Comparison of ENCODE assay signal across 1 cellular context in the genomic region with DNA sequence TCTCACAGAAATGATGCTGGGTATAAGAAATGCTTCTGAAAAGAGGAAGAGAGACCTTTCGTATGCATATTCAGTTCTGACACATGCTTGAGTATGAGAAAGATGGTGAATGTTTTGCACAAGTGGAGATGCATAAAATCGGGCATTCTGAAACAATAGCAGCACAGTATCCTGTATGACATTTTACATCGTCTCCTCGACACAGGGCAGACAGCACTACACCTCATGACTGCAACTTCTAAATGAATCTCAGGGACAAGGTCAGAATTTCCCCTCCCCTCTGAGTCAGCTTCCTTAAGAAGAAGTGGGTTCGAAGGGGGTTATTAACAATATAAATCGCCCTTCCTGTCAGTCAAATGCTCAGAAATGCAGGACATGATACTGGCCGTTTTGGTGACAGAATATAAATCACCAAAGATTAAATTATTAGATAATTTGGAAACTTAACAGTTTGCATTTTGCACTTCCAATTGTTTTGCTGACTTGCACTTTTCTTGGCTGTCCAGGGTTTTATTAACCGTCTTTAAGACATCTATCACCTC.
TF ChIP-seq lines count a peak whose summit lies in the region.

No MANE protein-coding gene starts in this region.

TF ChIP-seq in GM12878, 131 proteins besides CTCF, POLR2A, EP300 and RAD21:
- TF ChIP-seq, protein P1, sequence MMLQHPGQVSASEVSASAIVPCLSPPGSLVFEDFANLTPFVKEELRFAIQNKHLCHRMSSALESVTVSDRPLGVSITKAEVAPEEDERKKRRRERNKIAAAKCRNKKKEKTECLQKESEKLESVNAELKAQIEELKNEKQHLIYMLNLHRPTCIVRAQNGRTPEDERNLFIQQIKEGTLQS (IDR thresholded peaks at IDR 0.05; ENCODE audit: borderline replicate concordance, extremely low read depth, low read depth, low read length), result no peak
- TF ChIP-seq SPI1 (IDR thresholded peaks at IDR 0.05; ENCODE audit: borderline replicate concordance, insufficient read depth, low read depth, low read length) (peak; percentile 89), CREB1 (IDR thresholded peaks at IDR 0.05; ENCODE audit: low read depth) (0 out of 2 replicates have a peak, but pooled peaks have one; percentile 26), HCFC1 (IDR thresholded peaks at IDR 0.05; ENCODE audit: low read length) (no peak), POU2F2 (IDR thresholded peaks at IDR 0.05; ENCODE audit: borderline replicate concordance, low read depth, low read length) (peak; percentile 97; the same call in 2 of the 3 replicates), JUNB (IDR thresholded peaks at IDR 0.05) (0 out of 2 replicates have a peak, but pooled peaks have one; percentile 13), ZNF217 (IDR thresholded peaks at IDR 0.05) (no peak), TARDBP (IDR thresholded peaks at IDR 0.05; ENCODE audit: borderline replicate concordance) (no peak), EGR1 (IDR thresholded peaks at IDR 0.05; ENCODE audit: borderline replicate concordance in 1 of 2, low read depth in 2 of 2, low read length in 2 of 2) (no peak), TCF3 (IDR thresholded peaks at IDR 0.05; ENCODE audit: borderline replicate concordance, insufficient read depth, low read depth, low read length) (no peak), CHD4 (IDR thresholded peaks at IDR 0.05) (no peak), SRF (IDR thresholded peaks at IDR 0.05; ENCODE audit: low read depth in 2 of 2, low read length in 2 of 2) (no peak), SUZ12 (IDR thresholded peaks at IDR 0.05; ENCODE audit: unreplicated experiment) (no peak), RB1 (IDR thresholded peaks at IDR 0.05; ENCODE audit: borderline replicate concordance) (no peak), GATAD2B (conservative IDR thresholded peaks at IDR 0.05; ENCODE audit: low read depth) (no peak), IKZF2 (IDR thresholded peaks at IDR 0.05) (no peak), JUND (IDR thresholded peaks at IDR 0.05; ENCODE audit: low read depth, low read length) (no peak), IRF4 (IDR thresholded peaks at IDR 0.05; ENCODE audit: low read depth, low read length) (0 out of 2 replicates have a peak, but pooled peaks have one; percentile 18), SMAD1 (IDR thresholded peaks at IDR 0.05; ENCODE audit: low read depth, partially characterized antibody) (no peak), LARP7 (IDR thresholded peaks at IDR 0.05) (no peak), RAD51 (IDR thresholded peaks at IDR 0.05) (no peak), ATF7 (IDR thresholded peaks at IDR 0.05; ENCODE audit: low read depth) (no peak), TBL1XR1 (IDR thresholded peaks at IDR 0.05; ENCODE audit: low read depth, low read length) (no peak), FOXM1 (IDR thresholded peaks at IDR 0.05; ENCODE audit: low read depth, low read length) (no peak), RFX5 (IDR thresholded peaks at IDR 0.05; ENCODE audit: low read depth, low read length) (no peak)
- TF ChIP-seq, protein P2, sequence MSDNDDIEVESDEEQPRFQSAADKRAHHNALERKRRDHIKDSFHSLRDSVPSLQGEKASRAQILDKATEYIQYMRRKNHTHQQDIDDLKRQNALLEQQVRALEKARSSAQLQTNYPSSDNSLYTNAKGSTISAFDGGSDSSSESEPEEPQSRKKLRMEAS (IDR thresholded peaks at IDR 0.05; ENCODE audit: low read depth, low read length), result no peak
- TF ChIP-seq, protein P3, sequence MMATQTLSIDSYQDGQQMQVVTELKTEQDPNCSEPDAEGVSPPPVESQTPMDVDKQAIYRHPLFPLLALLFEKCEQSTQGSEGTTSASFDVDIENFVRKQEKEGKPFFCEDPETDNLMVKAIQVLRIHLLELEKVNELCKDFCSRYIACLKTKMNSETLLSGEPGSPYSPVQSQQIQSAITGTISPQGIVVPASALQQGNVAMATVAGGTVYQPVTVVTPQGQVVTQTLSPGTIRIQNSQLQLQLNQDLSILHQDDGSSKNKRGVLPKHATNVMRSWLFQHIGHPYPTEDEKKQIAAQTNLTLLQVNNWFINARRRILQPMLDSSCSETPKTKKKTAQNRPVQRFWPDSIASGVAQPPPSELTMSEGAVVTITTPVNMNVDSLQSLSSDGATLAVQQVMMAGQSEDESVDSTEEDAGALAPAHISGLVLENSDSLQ (IDR thresholded peaks at IDR 0.05), result peak; percentile 81
- TF ChIP-seq, protein P4, sequence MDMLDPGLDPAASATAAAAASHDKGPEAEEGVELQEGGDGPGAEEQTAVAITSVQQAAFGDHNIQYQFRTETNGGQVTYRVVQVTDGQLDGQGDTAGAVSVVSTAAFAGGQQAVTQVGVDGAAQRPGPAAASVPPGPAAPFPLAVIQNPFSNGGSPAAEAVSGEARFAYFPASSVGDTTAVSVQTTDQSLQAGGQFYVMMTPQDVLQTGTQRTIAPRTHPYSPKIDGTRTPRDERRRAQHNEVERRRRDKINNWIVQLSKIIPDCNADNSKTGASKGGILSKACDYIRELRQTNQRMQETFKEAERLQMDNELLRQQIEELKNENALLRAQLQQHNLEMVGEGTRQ (IDR thresholded peaks at IDR 0.05; ENCODE audit: borderline replicate concordance, low read depth, low read length), result no peak
- TF ChIP-seq, protein P5, sequence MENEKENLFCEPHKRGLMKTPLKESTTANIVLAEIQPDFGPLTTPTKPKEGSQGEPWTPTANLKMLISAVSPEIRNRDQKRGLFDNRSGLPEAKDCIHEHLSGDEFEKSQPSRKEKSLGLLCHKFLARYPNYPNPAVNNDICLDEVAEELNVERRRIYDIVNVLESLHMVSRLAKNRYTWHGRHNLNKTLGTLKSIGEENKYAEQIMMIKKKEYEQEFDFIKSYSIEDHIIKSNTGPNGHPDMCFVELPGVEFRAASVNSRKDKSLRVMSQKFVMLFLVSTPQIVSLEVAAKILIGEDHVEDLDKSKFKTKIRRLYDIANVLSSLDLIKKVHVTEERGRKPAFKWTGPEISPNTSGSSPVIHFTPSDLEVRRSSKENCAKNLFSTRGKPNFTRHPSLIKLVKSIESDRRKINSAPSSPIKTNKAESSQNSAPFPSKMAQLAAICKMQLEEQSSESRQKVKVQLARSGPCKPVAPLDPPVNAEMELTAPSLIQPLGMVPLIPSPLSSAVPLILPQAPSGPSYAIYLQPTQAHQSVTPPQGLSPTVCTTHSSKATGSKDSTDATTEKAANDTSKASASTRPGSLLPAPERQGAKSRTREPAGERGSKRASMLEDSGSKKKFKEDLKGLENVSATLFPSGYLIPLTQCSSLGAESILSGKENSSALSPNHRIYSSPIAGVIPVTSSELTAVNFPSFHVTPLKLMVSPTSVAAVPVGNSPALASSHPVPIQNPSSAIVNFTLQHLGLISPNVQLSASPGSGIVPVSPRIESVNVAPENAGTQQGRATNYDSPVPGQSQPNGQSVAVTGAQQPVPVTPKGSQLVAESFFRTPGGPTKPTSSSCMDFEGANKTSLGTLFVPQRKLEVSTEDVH (IDR thresholded peaks at IDR 0.05; ENCODE audit: low read depth, partially characterized antibody), result no peak
- TF ChIP-seq, protein P6, sequence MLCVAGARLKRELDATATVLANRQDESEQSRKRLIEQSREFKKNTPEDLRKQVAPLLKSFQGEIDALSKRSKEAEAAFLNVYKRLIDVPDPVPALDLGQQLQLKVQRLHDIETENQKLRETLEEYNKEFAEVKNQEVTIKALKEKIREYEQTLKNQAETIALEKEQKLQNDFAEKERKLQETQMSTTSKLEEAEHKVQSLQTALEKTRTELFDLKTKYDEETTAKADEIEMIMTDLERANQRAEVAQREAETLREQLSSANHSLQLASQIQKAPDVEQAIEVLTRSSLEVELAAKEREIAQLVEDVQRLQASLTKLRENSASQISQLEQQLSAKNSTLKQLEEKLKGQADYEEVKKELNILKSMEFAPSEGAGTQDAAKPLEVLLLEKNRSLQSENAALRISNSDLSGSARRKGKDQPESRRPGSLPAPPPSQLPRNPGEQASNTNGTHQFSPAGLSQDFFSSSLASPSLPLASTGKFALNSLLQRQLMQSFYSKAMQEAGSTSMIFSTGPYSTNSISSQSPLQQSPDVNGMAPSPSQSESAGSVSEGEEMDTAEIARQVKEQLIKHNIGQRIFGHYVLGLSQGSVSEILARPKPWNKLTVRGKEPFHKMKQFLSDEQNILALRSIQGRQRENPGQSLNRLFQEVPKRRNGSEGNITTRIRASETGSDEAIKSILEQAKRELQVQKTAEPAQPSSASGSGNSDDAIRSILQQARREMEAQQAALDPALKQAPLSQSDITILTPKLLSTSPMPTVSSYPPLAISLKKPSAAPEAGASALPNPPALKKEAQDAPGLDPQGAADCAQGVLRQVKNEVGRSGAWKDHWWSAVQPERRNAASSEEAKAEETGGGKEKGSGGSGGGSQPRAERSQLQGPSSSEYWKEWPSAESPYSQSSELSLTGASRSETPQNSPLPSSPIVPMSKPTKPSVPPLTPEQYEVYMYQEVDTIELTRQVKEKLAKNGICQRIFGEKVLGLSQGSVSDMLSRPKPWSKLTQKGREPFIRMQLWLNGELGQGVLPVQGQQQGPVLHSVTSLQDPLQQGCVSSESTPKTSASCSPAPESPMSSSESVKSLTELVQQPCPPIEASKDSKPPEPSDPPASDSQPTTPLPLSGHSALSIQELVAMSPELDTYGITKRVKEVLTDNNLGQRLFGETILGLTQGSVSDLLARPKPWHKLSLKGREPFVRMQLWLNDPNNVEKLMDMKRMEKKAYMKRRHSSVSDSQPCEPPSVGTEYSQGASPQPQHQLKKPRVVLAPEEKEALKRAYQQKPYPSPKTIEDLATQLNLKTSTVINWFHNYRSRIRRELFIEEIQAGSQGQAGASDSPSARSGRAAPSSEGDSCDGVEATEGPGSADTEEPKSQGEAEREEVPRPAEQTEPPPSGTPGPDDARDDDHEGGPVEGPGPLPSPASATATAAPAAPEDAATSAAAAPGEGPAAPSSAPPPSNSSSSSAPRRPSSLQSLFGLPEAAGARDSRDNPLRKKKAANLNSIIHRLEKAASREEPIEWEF (IDR thresholded peaks at IDR 0.05; ENCODE audit: insufficient replicate concordance, low read depth, low read length), result no peak
- TF ChIP-seq, protein P7, sequence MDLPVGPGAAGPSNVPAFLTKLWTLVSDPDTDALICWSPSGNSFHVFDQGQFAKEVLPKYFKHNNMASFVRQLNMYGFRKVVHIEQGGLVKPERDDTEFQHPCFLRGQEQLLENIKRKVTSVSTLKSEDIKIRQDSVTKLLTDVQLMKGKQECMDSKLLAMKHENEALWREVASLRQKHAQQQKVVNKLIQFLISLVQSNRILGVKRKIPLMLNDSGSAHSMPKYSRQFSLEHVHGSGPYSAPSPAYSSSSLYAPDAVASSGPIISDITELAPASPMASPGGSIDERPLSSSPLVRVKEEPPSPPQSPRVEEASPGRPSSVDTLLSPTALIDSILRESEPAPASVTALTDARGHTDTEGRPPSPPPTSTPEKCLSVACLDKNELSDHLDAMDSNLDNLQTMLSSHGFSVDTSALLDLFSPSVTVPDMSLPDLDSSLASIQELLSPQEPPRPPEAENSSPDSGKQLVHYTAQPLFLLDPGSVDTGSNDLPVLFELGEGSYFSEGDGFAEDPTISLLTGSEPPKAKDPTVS (IDR thresholded peaks at IDR 0.05; ENCODE audit: low read depth, low read length), result no peak
